Comparison of ENCODE assay signal across 31 cellular contexts in the genomic region with DNA sequence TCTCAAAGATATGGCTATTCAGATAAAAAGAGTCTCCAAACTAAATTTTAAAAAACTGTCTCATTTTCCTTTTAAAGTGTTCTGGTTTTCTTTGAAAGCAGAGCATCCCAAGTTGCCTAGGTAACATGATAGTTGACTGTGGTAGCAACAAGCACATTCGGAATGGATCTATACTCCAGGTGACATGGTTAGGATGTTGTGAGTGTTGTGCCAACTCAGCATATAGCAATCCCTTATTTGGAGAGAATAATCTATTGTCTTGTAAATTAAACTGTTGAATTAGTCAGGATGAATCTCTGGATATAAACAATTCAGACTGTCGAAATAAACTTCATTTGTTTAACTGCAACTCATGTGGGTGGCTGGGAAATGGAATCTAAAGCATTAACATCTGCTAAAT.
"Had no signal": no experiment of that assay in that cellular context is flagged by ENCODE, and none has a peak within 500 bp of the region (broad histone marks: within the 10 kb centered on the region; RNA-seq: fewer than 3 reads in every experiment).

No MANE protein-coding gene starts in this region.

- H3K36me3 ChIP-seq: adrenal gland, esophagus muscularis mucosa, gastrocnemius medialis, heart left ventricle had no signal

- H3K27me3 ChIP-seq: adrenal gland, body of pancreas, esophagus muscularis mucosa, foreskin keratinocyte, gastrocnemius medialis, heart left ventricle had no signal

- H3K4me3 ChIP-seq: adrenal gland, body of pancreas, esophagus muscularis mucosa, gastrocnemius medialis, heart left ventricle had no signal

- FAIRE-seq: colon had no signal

- H3K27ac ChIP-seq: adrenal gland, body of pancreas, esophagus muscularis mucosa, foreskin keratinocyte, gastrocnemius medialis, heart left ventricle had no signal

- H3K9me3 ChIP-seq: adrenal gland, body of pancreas, esophagus muscularis mucosa, gastrocnemius medialis, heart left ventricle had no signal

- ATAC-seq: activated CD4-positive, alpha-beta T cell treated with anti-CD3 and anti-CD28 coated beads for 36 hours; activated CD8-positive, alpha-beta memory T cell treated with anti-CD3 and anti-CD28 coated beads, Interleukin-2, amount 10 ng/mL, durations not matched to agents 7 days and 5 days; activated CD8-positive, alpha-beta T cell treated with anti-CD3 and anti-CD28 coated beads, Interleukin-2, amount 10 ng/mL, durations not matched to agents 7 days and 5 days; activated naive CD8-positive, alpha-beta T cell treated with anti-CD3 and anti-CD28 coated beads, Interleukin-2, amount 50 U/mL, for 24 hours; body of pancreas; effector memory CD8-positive, alpha-beta T cell; foreskin keratinocyte; gastrocnemius medialis; heart left ventricle had no signal

- H3K4me1 ChIP-seq: body of pancreas, esophagus muscularis mucosa, gastrocnemius medialis, heart left ventricle had no signal

- DNase-seq: activated CD4-positive, alpha-beta memory T cell treated with anti-CD3 and anti-CD28 coated beads for 36 hours; activated CD4-positive, alpha-beta T cell treated with anti-CD3 and anti-CD28 coated beads for 36 hours; activated CD4-positive, alpha-beta T cell treated with anti-CD3 and anti-CD28 coated beads, Interleukin-2, amount 10 ng/mL, durations not matched to agents 24 days and 14 days; activated CD4-positive, CD25-positive, alpha-beta regulatory T cell; activated CD4-positive, CD25-positive, alpha-beta regulatory T cell treated with anti-CD3 and anti-CD28 coated beads, Interleukin-2, amount 50 U/mL, for 72 hours; activated CD8-positive, alpha-beta memory T cell treated with anti-CD3 and anti-CD28 coated beads, Interleukin-2, amount 10 ng/mL, durations not matched to agents 7 days and 5 days; activated CD8-positive, alpha-beta memory T cell treated with anti-CD3 and anti-CD28 coated beads, Interleukin-2, amount 50 U/mL, for 4 hours; activated CD8-positive, alpha-beta T cell treated with anti-CD3 and anti-CD28 coated beads, Interleukin-2, amount 10 ng/mL, durations not matched to agents 7 days and 5 days; activated effector memory CD4-positive, alpha-beta T cell treated with anti-CD3 and anti-CD28 coated beads, Interleukin-2, amount 50 U/mL, for 16 hours; activated naive CD4-positive, alpha-beta T cell treated with anti-CD3 and anti-CD28 coated beads for 36 hours; activated naive CD8-positive, alpha-beta T cell treated with anti-CD3 and anti-CD28 coated beads for 36 hours; activated naive CD8-positive, alpha-beta T cell treated with anti-CD3 and anti-CD28 coated beads, Interleukin-2, amount 50 U/mL, for 24 hours; activated T-cell treated with anti-CD3 and anti-CD28 coated beads, Interleukin-2, amount 50 U/mL, for 1 hour; activated T-cell treated with anti-CD3 and anti-CD28 coated beads, Interleukin-2, amount 50 U/mL, for 48 hours; adrenal gland; amygdala; aorta; body of pancreas; caudate nucleus; cortex of kidney; dermis blood vessel endothelial cell; effector CD4-positive, alpha-beta T cell; effector memory CD8-positive, alpha-beta T cell; erythroblast; foreskin keratinocyte; gastrocnemius medialis; glutamatergic neuron; heart left ventricle; T1000 had no signal
